Comparison of ENCODE assay signal across 27 cellular contexts in the genomic region with DNA sequence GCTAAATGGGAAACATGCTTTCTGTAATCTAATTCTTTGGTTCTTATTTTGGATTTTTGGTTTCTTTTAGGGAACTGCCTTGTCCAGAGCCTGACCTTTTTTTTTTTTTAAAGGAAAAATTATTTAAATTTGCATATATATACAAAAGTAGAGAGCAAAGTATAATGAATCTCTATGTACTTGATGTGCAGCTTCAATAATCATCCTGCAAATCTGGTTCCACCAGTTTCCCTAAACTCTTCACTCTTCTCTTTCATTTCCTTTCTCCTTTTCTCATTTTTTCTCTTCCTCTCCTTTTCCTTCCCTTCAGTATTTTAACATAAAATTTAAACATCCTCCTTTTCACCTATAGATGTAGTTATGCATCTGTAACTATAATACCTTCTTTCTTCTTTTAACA.
A peak's percentile ranks its signal among the peaks of the same experiment; 100 is the strongest.
DNase-seq lines count a peak whose midpoint lies in the region; FAIRE-seq and TF ChIP-seq lines count a peak whose summit lies in the region.
"Had no signal": no experiment of that assay in that cellular context is flagged by ENCODE, and none has a peak within 500 bp of the region (broad histone marks: within the 10 kb centered on the region; RNA-seq: fewer than 3 reads in every experiment).

No MANE protein-coding gene starts in this region.

- no peaks in the 10 kb centered on the region for H3K9me3 ChIP-seq in left ventricle myocardium inferior (replicated peaks)
- no peaks in the 10 kb centered on the region for H3K9me3 ChIP-seq in skeletal muscle tissue (ENCODE audit: control insufficient read depth in 3 of 3, low read length in 3 of 3)
- H3K9me3 ChIP-seq: A549; BLaER1 treated with 17β-estradiol and CSF1 and Interleukin-3, amounts not matched to agents 10 nM and 100 nM had no signal

- intact Hi-C loops in left ventricle myocardium inferior (cut with micrococcal nuclease) (no loop called here), cardiac septum (cut with DNase I) (loop anchor here (5.0 kb wide), 1 partner anchor 83 kb away; a partner anchor contains a TSS)

- H3K27ac ChIP-seq in left ventricle myocardium inferior (replicated peaks), result peak overlapping the region; percentile 89
- peak overlapping the region; percentile 90 for H3K27ac ChIP-seq in skeletal muscle tissue (ENCODE audit: low read depth, low read length)
- H3K27ac ChIP-seq: A549; BLaER1 treated with 17β-estradiol and CSF1 and Interleukin-3, amounts not matched to agents 10 nM and 100 nM; RWPE1; SK-N-MC had no signal

- H3K27me3 ChIP-seq in left ventricle myocardium inferior (ENCODE audit: low read depth) (no peaks in the 10 kb centered on the region), skeletal muscle tissue (ENCODE audit: control insufficient read depth in 3 of 3, insufficient read depth in 3 of 3, low read length in 3 of 3) (no peaks in the 10 kb centered on the region)
- H3K27me3 ChIP-seq: BLaER1 treated with 17β-estradiol and CSF1 and Interleukin-3, amounts not matched to agents 10 nM and 100 nM had no signal

- DNase-seq in left ventricle myocardium inferior (no peak), cardiac septum (ENCODE audit: low spot score) (no peak), LNCaP clone FGC (ENCODE audit: low read depth) (peak; percentile 46), epithelial cell of esophagus (ENCODE audit: low read depth) (peak; percentile 40), GM12891 (ENCODE audit: insufficient read length, low spot score) (no peak), NCI-H524 (lab: John Stamatoyannopoulos, UW) (no peak)
- DNase-seq in central memory CD4-positive, alpha-beta T cell, result no peak
- DNase-seq: AML-193; CD4-positive, alpha-beta T cell; COR-L47; DMS79; EL; GDM1; NCI-H1105; NCI-H1436 treated with DMSO at 0.1 percent for 48 hours; NCI-H187 treated with DMSO at 0.1 percent for 48 hours; NCI-H2107; NCI-H446 treated with DMSO at 0.1 percent for 48 hours; NCI-H526 treated with DMSO at 0.1 percent for 48 hours; SIG-M5 had no signal

- TF ChIP-seq CTCF in left ventricle myocardium inferior (IDR thresholded peaks at IDR 0.05; ENCODE audit: borderline replicate concordance) (no peak), LNCaP clone FGC (IDR thresholded peaks at IDR 0.05; ENCODE audit: control insufficient read depth, extremely low read depth, insufficient read depth) (no peak), epithelial cell of esophagus (IDR thresholded peaks at IDR 0.05; ENCODE audit: insufficient read depth, low read depth, low read length, missing control alignments) (no peak)

- no peak for TF ChIP-seq POLR2A in GM12891 (IDR thresholded peaks at IDR 0.05; ENCODE audit: low read depth, low read length)

- H3K4me1 ChIP-seq in left ventricle myocardium inferior (peaks cover 58% of the 10 kb centered on the region), skeletal muscle tissue (ENCODE audit: control insufficient read depth in 3 of 3, insufficient read depth in 3 of 3, low read length in 3 of 3) (peaks cover 39 to 50% (median 45%) of the 10 kb centered on the region in 3 donors)
- H3K4me1 ChIP-seq: BLaER1 treated with 17β-estradiol and CSF1 and Interleukin-3, amounts not matched to agents 10 nM and 100 nM had no signal

- FAIRE-seq in GM12891 (lab: Jason Lieb, UNC), result no peak
- FAIRE-seq: A549, GM12878, GM19239 had no signal

- H3K36me3 ChIP-seq in left ventricle myocardium inferior, result peaks cover 32% of the 10 kb centered on the region
- peaks cover 8 to 20% (median 20%) of the 10 kb centered on the region in 3 donors for H3K36me3 ChIP-seq in skeletal muscle tissue (ENCODE audit: control insufficient read depth in 3 of 3, insufficient read depth in 3 of 3, low read length in 3 of 3)

- no peak overlapping the region for H3K9ac ChIP-seq in skeletal muscle tissue (ENCODE audit: low read depth in 1 of 3, low read length in 3 of 3)
- H3K9ac ChIP-seq: BLaER1 treated with 17β-estradiol and CSF1 and Interleukin-3, amounts not matched to agents 10 nM and 100 nM had no signal

- no peak overlapping the region for H3K4me3 ChIP-seq in left ventricle myocardium inferior
- no peak overlapping the region for H3K4me3 ChIP-seq in LNCaP clone FGC (ENCODE audit: low read depth, low read length)
- no peak overlapping the region for H3K4me3 ChIP-seq in epithelial cell of esophagus (ENCODE audit: low read length)
- H3K4me3 ChIP-seq in skeletal muscle tissue (ENCODE audit: low read length in 3 of 3), result no peak overlapping the region
- H3K4me3 ChIP-seq: A549; BLaER1 treated with 17β-estradiol and CSF1 and Interleukin-3, amounts not matched to agents 10 nM and 100 nM; GM12878; SK-N-MC had no signal

TF ChIP-seq in GM12891, 5 proteins besides CTCF, POLR2A, EP300 and RAD21:
- TF ChIP-seq SPI1 (IDR thresholded peaks at IDR 0.05; ENCODE audit: low read depth, low read length) (no peak), PAX5 (IDR thresholded peaks at IDR 0.05; ENCODE audit: insufficient read depth, low read length, severe bottlenecking) (no peak), POU2F2 (IDR thresholded peaks at IDR 0.05; ENCODE audit: low read depth, low read length) (no peak), TAF1 (IDR thresholded peaks at IDR 0.05; ENCODE audit: low read depth, low read length) (no peak), POLR2AphosphoS5 (IDR thresholded peaks at IDR 0.05; ENCODE audit: low read depth, low read length) (no peak)

Comparison
In these comparisons a context has a peak if more than half of its experiments do, and no peak if none do; other contexts are left out.
1. DNase-seq: peak in LNCaP clone FGC (single experiment) and epithelial cell of esophagus (single experiment); none in left ventricle myocardium inferior (single experiment), cardiac septum (single experiment), central memory CD4-positive, alpha-beta T cell (single experiment), GM12891 (single experiment) and NCI-H524 (0 of 2).